22 cellular contexts compared by ENCODE assay signal in the genomic region with DNA sequence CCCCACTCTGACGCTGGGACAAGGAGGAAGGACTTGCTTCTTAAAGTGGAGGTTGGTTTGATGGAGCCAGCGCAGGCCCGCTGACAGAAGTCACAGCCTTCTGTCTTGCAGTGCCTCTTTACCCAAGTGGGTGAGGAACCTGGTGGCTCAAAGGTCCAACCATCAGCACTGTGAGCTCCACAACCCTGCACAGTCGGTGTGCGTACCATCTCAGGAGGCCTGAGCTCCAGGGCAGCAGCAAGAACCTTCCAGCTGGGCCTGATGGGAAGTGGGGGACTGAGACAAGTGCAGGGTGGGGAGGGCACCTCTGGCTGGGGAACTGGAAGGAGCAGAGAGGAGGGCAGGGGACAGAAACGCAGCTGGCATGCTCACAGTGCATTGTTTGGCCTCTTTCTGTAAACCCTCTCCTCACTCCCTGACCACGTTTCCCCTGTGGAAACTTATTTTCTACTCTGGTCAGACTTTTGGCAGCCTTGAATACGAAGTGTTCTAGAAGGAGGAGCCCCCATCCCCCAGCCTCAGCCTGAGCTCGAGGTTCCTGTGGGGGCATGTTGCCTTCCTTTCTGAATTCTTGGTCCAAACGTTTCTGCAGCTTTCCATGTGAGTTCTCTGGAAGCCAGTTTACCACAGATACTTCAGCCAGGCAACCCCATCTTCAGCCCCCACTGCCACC.
DNase-seq lines count a peak whose midpoint lies in the region; ATAC-seq and TF ChIP-seq lines count a peak whose summit lies in the region.
"Had no signal": no experiment of that assay in that cellular context is flagged by ENCODE, and none has a peak within 500 bp of the region (broad histone marks: within the 10 kb centered on the region; RNA-seq: fewer than 3 reads in every experiment).

No MANE protein-coding gene starts in this region.

- 62 to 76% (median 67%) methylated on average over 10 of the region's 10 CpGs for WGBS in stomach, 5 donors
- 82% methylated on average over 10 of the region's 10 CpGs for WGBS in hepatocyte (ENCODE audit: low lambda C conversion rate, missing lambda C conversion rate)
- WGBS in heart right ventricle, 2 donors = 68 to 76% methylated on average over 10 of the region's 10 CpGs

- H3K79me2 ChIP-seq in GM23338 (replicated peaks; ENCODE audit: insufficient read depth) = no peaks in the 10 kb centered on the region
- no peaks in the 10 kb centered on the region for H3K79me2 ChIP-seq in hepatocyte

- H3K36me3 ChIP-seq in GM23338 (ENCODE audit: insufficient read depth) = no peaks in the 10 kb centered on the region
- no peaks in the 10 kb centered on the region for H3K36me3 ChIP-seq in stomach
- H3K36me3 ChIP-seq in hepatocyte (replicated peaks; ENCODE audit: insufficient read depth, low read depth) = no peaks in the 10 kb centered on the region
- H3K36me3 ChIP-seq in heart right ventricle = no peaks in the 10 kb centered on the region
- H3K36me3 ChIP-seq: cardiac muscle cell, gastroesophageal sphincter, HAP-1, MG63 had no signal

- H3K9me3 ChIP-seq in stomach = no peaks in the 10 kb centered on the region
- no peaks in the 10 kb centered on the region for H3K9me3 ChIP-seq in hepatocyte (ENCODE audit: low read depth)
- H3K9me3 ChIP-seq in heart right ventricle = no peaks in the 10 kb centered on the region
- H3K9me3 ChIP-seq: gastroesophageal sphincter, HAP-1, MG63 had no signal

- no peaks in the 10 kb centered on the region for H3K27me3 ChIP-seq in GM23338 (ENCODE audit: insufficient read depth)
- no peaks in the 10 kb centered on the region for H3K27me3 ChIP-seq in stomach
- H3K27me3 ChIP-seq in hepatocyte = no peaks in the 10 kb centered on the region
- peaks cover 0 to 7% (median 0%) of the 10 kb centered on the region in 7 donors for H3K27me3 ChIP-seq in heart right ventricle
- H3K27me3 ChIP-seq: gastroesophageal sphincter, MG63 had no signal

- no peak overlapping the region for H3K4me3 Mint-ChIP-seq in GM23338
- H3K4me3 Mint-ChIP-seq in activated CD8-positive, alpha-beta memory T cell treated with anti-CD3 and anti-CD28 coated beads, Interleukin-2, amount 10 ng/mL, durations not matched to agents 7 days and 5 days = no peak overlapping the region
- H3K4me3 Mint-ChIP-seq: activated CD4-positive, alpha-beta memory T cell treated with anti-CD3 and anti-CD28 coated beads for 36 hours; activated T-cell treated with anti-CD3 and anti-CD28 coated beads, Interleukin-2, amount 50 U/mL, for 4 hours; CD4-positive, CD25-positive, alpha-beta regulatory T cell; naive B cell had no signal

- ATAC-seq in GM23338 (no peak), heart right ventricle (no peak)
- ATAC-seq in activated CD8-positive, alpha-beta memory T cell treated with anti-CD3 and anti-CD28 coated beads, Interleukin-2, amount 10 ng/mL, durations not matched to agents 7 days and 5 days = no peak
- ATAC-seq: activated T-cell treated with anti-CD3 and anti-CD28 coated beads, Interleukin-2, amount 50 U/mL, for 4 hours; esophagus mucosa; gastroesophageal sphincter had no signal

- H3F3A ChIP-seq in GM23338 (replicated peaks; ENCODE audit: low read depth) = no peaks in the 10 kb centered on the region

- TF ChIP-seq EP300 in stomach (IDR thresholded peaks at IDR 0.05) = no peak

- no peak for TF ChIP-seq POLR2A in stomach (IDR thresholded peaks at IDR 0.05)

- peaks cover 12% of the 10 kb centered on the region for H3K27me3 Mint-ChIP-seq in GM23338 (ENCODE audit: insufficient read depth, low read depth, poor library complexity)
- H3K27me3 Mint-ChIP-seq in activated CD8-positive, alpha-beta memory T cell treated with anti-CD3 and anti-CD28 coated beads, Interleukin-2, amount 10 ng/mL, durations not matched to agents 7 days and 5 days = peaks cover 17% of the 10 kb centered on the region

- DNase-seq in GM23338 (ENCODE audit: low spot score) (no peak), islet precursor cell (peak; percentile 40), stomach (peak; percentile 18), occipital lobe (lab: John Stamatoyannopoulos, UW) (no peak), hepatocyte (ENCODE audit: low spot score) (no peak), heart right ventricle (no peak)
- DNase-seq in activated CD8-positive, alpha-beta memory T cell treated with anti-CD3 and anti-CD28 coated beads, Interleukin-2, amount 10 ng/mL, durations not matched to agents 7 days and 5 days = peak; percentile 18
- DNase-seq: activated CD4-positive, alpha-beta memory T cell treated with anti-CD3 and anti-CD28 coated beads for 36 hours; activated naive CD4-positive, alpha-beta T cell treated with anti-CD3 and anti-CD28 coated beads, Interleukin-2, amount 50 U/mL, for 16 hours; activated T-cell treated with anti-CD3 and anti-CD28 coated beads, Interleukin-2, amount 50 U/mL, for 4 hours; CD4-positive, CD25-positive, alpha-beta regulatory T cell; effector CD4-positive, alpha-beta T cell; mammary epithelial cell; MG63; naive B cell; NCI-H1436; NCI-H510A treated with DMSO at 0.1 percent for 48 hours had no signal

- intact Hi-C loops in stomach (cut with DNase I; ENCODE audit: low total_unique reads) (no loop called here), heart right ventricle (cut with DNase I) (loop anchor here in 1 of 10 donors (10.0 kb wide), 1 partner anchor 728 kb away; no protein-coding TSS in a partner anchor)

- H3K9me2 ChIP-seq in GM23338 (ENCODE audit: insufficient read depth) (0 out of 2 replicates have a peak, but pooled peaks cover 5% of the 10 kb centered on the region), hepatocyte (replicated peaks; ENCODE audit: insufficient read depth) (no peaks in the 10 kb centered on the region)

- H3K27ac Mint-ChIP-seq in GM23338 = peak overlapping the region; percentile 41; the same call in 1 of the 2 replicates
- H3K27ac Mint-ChIP-seq in activated CD8-positive, alpha-beta memory T cell treated with anti-CD3 and anti-CD28 coated beads, Interleukin-2, amount 10 ng/mL, durations not matched to agents 7 days and 5 days = no peak overlapping the region
- H3K27ac Mint-ChIP-seq: activated CD4-positive, alpha-beta memory T cell treated with anti-CD3 and anti-CD28 coated beads for 36 hours; CD4-positive, CD25-positive, alpha-beta regulatory T cell had no signal

- no peaks in the 10 kb centered on the region for H3K9me3 Mint-ChIP-seq in GM23338
- H3K9me3 Mint-ChIP-seq in activated CD8-positive, alpha-beta memory T cell treated with anti-CD3 and anti-CD28 coated beads, Interleukin-2, amount 10 ng/mL, durations not matched to agents 7 days and 5 days (ENCODE audit: low read depth) = no peaks in the 10 kb centered on the region
- H3K9me3 Mint-ChIP-seq: activated CD4-positive, alpha-beta memory T cell treated with anti-CD3 and anti-CD28 coated beads for 36 hours; activated T-cell treated with anti-CD3 and anti-CD28 coated beads, Interleukin-2, amount 50 U/mL, for 4 hours; naive B cell had no signal

- TF ChIP-seq CTCF in GM23338 (conservative IDR thresholded peaks at IDR 0.05; ENCODE audit: low read depth in 2 of 2) (no peak), stomach (IDR thresholded peaks at IDR 0.05) (no peak), hepatocyte (IDR thresholded peaks at IDR 0.05; ENCODE audit: poor library complexity) (no peak), heart right ventricle (IDR thresholded peaks at IDR 0.05) (no peak)

- peak overlapping the region; percentile 41; the same call in 1 of the 2 replicates for H3K4me2 ChIP-seq in GM23338
- H3K4me2 ChIP-seq in hepatocyte = no peak overlapping the region

- no peaks in the 10 kb centered on the region for H4K20me1 ChIP-seq in GM23338 (replicated peaks; ENCODE audit: insufficient read depth)
- H4K20me1 ChIP-seq in hepatocyte (ENCODE audit: insufficient read depth, poor library complexity, severe bottlenecking) = no peaks in the 10 kb centered on the region

- H2AFZ ChIP-seq in GM23338 (peak overlapping the region; percentile 92; the same call in 1 of the 2 replicates), hepatocyte (no peak overlapping the region)

- H3K4me3 ChIP-seq in GM23338 (no peak overlapping the region), stomach (no peak overlapping the region), hepatocyte (no peak overlapping the region), heart right ventricle (no peak overlapping the region)
- H3K4me3 ChIP-seq: cardiac muscle cell, gastroesophageal sphincter, HAP-1, MG63, SK-N-MC had no signal

- H3K4me1 Mint-ChIP-seq in GM23338 = peaks cover 25% of the 10 kb centered on the region
- no peaks in the 10 kb centered on the region for H3K4me1 Mint-ChIP-seq in activated CD8-positive, alpha-beta memory T cell treated with anti-CD3 and anti-CD28 coated beads, Interleukin-2, amount 10 ng/mL, durations not matched to agents 7 days and 5 days
- H3K4me1 Mint-ChIP-seq: CD4-positive, CD25-positive, alpha-beta regulatory T cell; naive B cell had no signal

- H3K4me1 ChIP-seq in GM23338 (ENCODE audit: insufficient read depth) (peaks cover 9% of the 10 kb centered on the region), stomach (peaks cover 5 to 49% (median 20%) of the 10 kb centered on the region in 4 donors), hepatocyte (ENCODE audit: insufficient read depth) (peaks cover 19% of the 10 kb centered on the region), heart right ventricle (peaks cover 0 to 16% (median 0%) of the 10 kb centered on the region in 9 donors)

- no peak overlapping the region for H3K27ac ChIP-seq in GM23338 (ENCODE audit: low read depth)
- peak overlapping the region in 3 of 5 donors; percentile 14 to 84 (median 20) for H3K27ac ChIP-seq in stomach
- H3K27ac ChIP-seq in hepatocyte = no peak overlapping the region
- no peak overlapping the region for H3K27ac ChIP-seq in heart right ventricle
- H3K27ac ChIP-seq: cardiac muscle cell, SK-N-MC had no signal

- CTCF ChIA-PET in activated CD8-positive, alpha-beta memory T cell treated with anti-CD3 and anti-CD28 coated beads, Interleukin-2, amount 10 ng/mL, durations not matched to agents 7 days and 5 days (lab: Charles Lee) = interaction anchor here (1.4 kb wide), 1 partner anchor 21 kb away, joined by 4 read pairs; no protein-coding TSS in a partner anchor

- no peaks in the 10 kb centered on the region; the same call in 2 of the 3 replicates for H3K36me3 Mint-ChIP-seq in GM23338 (ENCODE audit: low read depth)
- no peaks in the 10 kb centered on the region for H3K36me3 Mint-ChIP-seq in activated CD8-positive, alpha-beta memory T cell treated with anti-CD3 and anti-CD28 coated beads, Interleukin-2, amount 10 ng/mL, durations not matched to agents 7 days and 5 days
- H3K36me3 Mint-ChIP-seq: activated CD4-positive, alpha-beta memory T cell treated with anti-CD3 and anti-CD28 coated beads for 36 hours; CD4-positive, CD25-positive, alpha-beta regulatory T cell; naive B cell had no signal

TF ChIP-seq in GM23338, 12 proteins besides CTCF, POLR2A, EP300 and RAD21:
- TF ChIP-seq STAT1 (IDR thresholded peaks at IDR 0.05; ENCODE audit: unreplicated experiment) = no peak
- no peak for TF ChIP-seq ZNF331 (CRISPR knock-in tag; IDR thresholded peaks at IDR 0.05; ENCODE audit: low read depth)
- TF ChIP-seq EZH2 (IDR thresholded peaks at IDR 0.05; ENCODE audit: low read depth, unreplicated experiment) = no peak

Comparison
In these comparisons a context has a peak if more than half of its experiments do, and no peak if none do; other contexts are left out.
1. DNase-seq: peak in activated CD8-positive, alpha-beta memory T cell treated with anti-CD3 and anti-CD28 coated beads, Interleukin-2, amount 10 ng/mL, durations not matched to agents 7 days and 5 days (single experiment), islet precursor cell (single experiment) and stomach (single experiment); none in GM23338 (single experiment), occipital lobe (single experiment), hepatocyte (single experiment) and heart right ventricle (0 of 2).
2. H3K27ac ChIP-seq: peak in stomach (3 of 5); none in GM23338 (single experiment), hepatocyte (single experiment) and heart right ventricle (0 of 10).